Comparison of ENCODE assay signal across 8 cellular contexts in genomic region chr4:154491341-154491679, GRCh38. TPM values are rescaled to one million over a fixed set of nuclear protein-coding genes. Genes with fewer than 3 reads are reported as not detected.
A peak's percentile ranks its signal among the peaks of the same experiment; 100 is the strongest.
DNase-seq lines count a peak whose midpoint lies in the region; ATAC-seq and TF ChIP-seq lines count a peak whose summit lies in the region.

No MANE protein-coding gene starts in this region.

- no peaks in the 10 kb centered on the region for H3K36me3 ChIP-seq in thoracic aorta

- ATAC-seq in GM21367 (IDR thresholded peaks at IDR 0.05; ENCODE audit: unreplicated experiment): peak; percentile 20
- ATAC-seq in thoracic aorta (ENCODE audit: insufficient number of reproducible peaks, low FRiP score, low read depth): no peak

- H3K4me3 ChIP-seq in astrocyte of the cerebellum (ENCODE audit: low read depth, low read length) (peak overlapping the region; percentile 32), thoracic aorta (peak overlapping the region; percentile 65)

- no peak for TF ChIP-seq CTCF in astrocyte of the cerebellum (IDR thresholded peaks at IDR 0.05; ENCODE audit: low read depth, low read length, missing control alignments)
- TF ChIP-seq CTCF in thoracic aorta (IDR thresholded peaks at IDR 0.05): no peak

- H3K4me1 ChIP-seq in thoracic aorta (ENCODE audit: control insufficient read depth in 1 of 2, low read depth in 2 of 2): peaks cover 3 to 17% of the 10 kb centered on the region in 2 donors

- in situ Hi-C loops in astrocyte of the cerebellum (cut with HindIII; ENCODE audit: low sequenced_read_pairs): no loop called here

- H3K27me3 ChIP-seq in thoracic aorta (replicated peaks; ENCODE audit: insufficient read depth): no peaks in the 10 kb centered on the region

- DNase-seq in ELF-1 (ENCODE audit: low read depth, low spot score): peak; percentile 64
- DNase-seq in HuH-7.5 (ENCODE audit: low spot score): peak; percentile 68
- DNase-seq in astrocyte of the cerebellum (ENCODE audit: low read depth): no peak
- peak; percentile 35 for DNase-seq in kidney tubule cell (ENCODE audit: low spot score)
- no peak for DNase-seq in thoracic aorta (ENCODE audit: low spot score)
- DNase-seq in NCI-H1436 (lab: John Stamatoyannopoulos, UW): no peak
- DNase-seq in NAMALWA (ENCODE audit: low spot score): no peak

- H3K9me3 ChIP-seq in thoracic aorta: no peaks in the 10 kb centered on the region

- H3K27ac ChIP-seq in thoracic aorta: no peak overlapping the region

RNA-seq across cellular contexts. Expression of gene DCHS2, which starts 0.3 kb away (rescaled TPM):
- total RNA-seq in thoracic aorta: under 1 TPM in 1 of 2 donors, not detected in 1; 0.35 TPM

RNA-seq across cellular contexts. Expression of gene PLRG1, which starts 58.9 kb away (rescaled TPM):
- total RNA-seq in thoracic aorta: 10 to 100 TPM; 18.4 to 42.5 TPM

Comparison
In these comparisons a context has a peak if more than half of its experiments do, and no peak if none do; other contexts are left out.
1. DNase-seq: peak in ELF-1 (single experiment), HuH-7.5 (single experiment) and kidney tubule cell (single experiment); none in astrocyte of the cerebellum (single experiment), thoracic aorta (single experiment), NCI-H1436 (single experiment) and NAMALWA (single experiment).